In the genomic region with DNA sequence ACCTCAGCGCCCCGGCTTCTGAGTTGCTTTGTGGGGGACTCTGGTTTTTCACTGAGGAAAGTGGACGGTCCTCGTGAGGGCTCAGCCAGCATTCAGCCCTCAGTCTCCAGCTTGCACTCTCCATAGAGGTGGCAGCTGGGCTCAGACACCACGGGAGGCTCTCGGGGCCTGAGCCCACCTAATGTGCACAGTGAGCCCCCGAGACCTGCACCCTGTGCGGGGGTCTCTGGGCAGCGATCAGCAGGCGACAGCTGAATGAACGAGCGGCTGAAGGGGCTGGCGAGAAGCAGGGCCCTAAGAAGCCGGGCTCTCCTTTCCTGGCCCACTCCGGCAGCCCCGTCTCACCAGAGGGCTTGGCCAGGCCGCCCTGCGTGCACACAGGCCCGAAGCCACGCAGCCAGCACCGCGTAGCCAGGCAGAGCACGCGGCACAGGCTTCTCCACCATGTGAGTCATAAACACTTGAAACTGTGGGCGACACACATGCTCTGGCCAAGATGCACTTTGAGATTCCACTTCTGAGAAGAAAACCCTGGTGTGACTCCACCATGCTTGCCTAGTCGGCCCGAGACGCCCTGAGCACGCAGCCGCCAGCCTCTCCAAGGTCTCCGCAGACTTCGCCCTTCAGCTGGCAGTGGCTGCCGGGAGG, we compare ENCODE assay signal across 22 cellular contexts. TPM values are rescaled to one million over a fixed set of nuclear protein-coding genes. Genes with fewer than 3 reads are reported as not detected.
DNase-seq lines count a peak whose midpoint lies in the region; ATAC-seq and TF ChIP-seq lines count a peak whose summit lies in the region.
"Had no signal": no experiment of that assay in that cellular context is flagged by ENCODE, and none has a peak within 500 bp of the region (broad histone marks: within the 10 kb centered on the region; RNA-seq: fewer than 3 reads in every experiment).

No MANE protein-coding gene starts in this region.

- H3K27me3 Mint-ChIP-seq in nephron progenitor cell (ENCODE audit: low read depth, poor library complexity): no peaks in the 10 kb centered on the region
- H3K27me3 Mint-ChIP-seq: activated CD8-positive, alpha-beta T cell treated with anti-CD3 and anti-CD28 coated beads for 36 hours; CD4-positive, CD25-positive, alpha-beta regulatory T cell; dendritic cell treated with granulocyte-macrophage colony-stimulating factor and Interleukin-4, amounts not matched to agents 40 ng/mL and 50 ng/mL, for 4 days had no signal

- DNase-seq in GM03348 (ENCODE audit: low spot score) (peak; percentile 40), heart right ventricle (no peak), nephron progenitor cell (no peak), epidermal melanocyte (ENCODE audit: insufficient read length, low spot score) (no peak), aorta (no peak), AG08396 (ENCODE audit: low spot score) (no peak), Karpas-422 (no peak)
- DNase-seq: activated CD8-positive, alpha-beta T cell treated with anti-CD3 and anti-CD28 coated beads for 36 hours; activated gamma-delta T cell treated with Interleukin-2 at 50 U/mL for 16 hours; CD4-positive, CD25-positive, alpha-beta regulatory T cell; hippocampal formation; mammary epithelial cell; MM.1S; NCI-H1436; NCI-H526 treated with DMSO at 0.1 percent for 48 hours had no signal

- H2AFZ ChIP-seq in Karpas-422 (ENCODE audit: low read length): no peak overlapping the region

- H3K4me3 ChIP-seq in heart right ventricle (no peak overlapping the region), aorta (ENCODE audit: low read length in 2 of 2) (no peak overlapping the region), Karpas-422 (ENCODE audit: low read length) (no peak overlapping the region)
- H3K4me3 ChIP-seq: pancreas had no signal

- no peaks in the 10 kb centered on the region for H3K79me2 ChIP-seq in Karpas-422 (ENCODE audit: low read length)

- no peak overlapping the region for H3K9ac ChIP-seq in Karpas-422 (ENCODE audit: low read length)

- H4K20me1 ChIP-seq in Karpas-422 (ENCODE audit: insufficient read depth, low read depth, low read length): no peaks in the 10 kb centered on the region

- H3K9me2 ChIP-seq in Karpas-422 (replicated peaks; ENCODE audit: insufficient read depth, low read length): no peaks in the 10 kb centered on the region

- H3K4me1 Mint-ChIP-seq in nephron progenitor cell: peaks cover 24% of the 10 kb centered on the region

- H3K27me3 ChIP-seq in heart right ventricle (no peaks in the 10 kb centered on the region), aorta (ENCODE audit: control insufficient read depth in 1 of 2, insufficient read depth in 2 of 2, low read length in 1 of 2) (no peaks in the 10 kb centered on the region), Karpas-422 (ENCODE audit: low read length) (no peaks in the 10 kb centered on the region)
- H3K27me3 ChIP-seq: pancreas had no signal

- peaks cover 0 to 26% (median 13%) of the 10 kb centered on the region in 9 donors for H3K4me1 ChIP-seq in heart right ventricle
- no peaks in the 10 kb centered on the region for H3K4me1 ChIP-seq in aorta (ENCODE audit: control insufficient read depth in 1 of 2, insufficient read depth in 2 of 2, low read length in 2 of 2)
- no peaks in the 10 kb centered on the region for H3K4me1 ChIP-seq in Karpas-422 (ENCODE audit: low read length)
- H3K4me1 ChIP-seq: pancreas had no signal

- H3K27ac Mint-ChIP-seq in nephron progenitor cell: peak overlapping the region; percentile 95
- H3K27ac Mint-ChIP-seq: activated CD8-positive, alpha-beta T cell treated with anti-CD3 and anti-CD28 coated beads for 36 hours; dendritic cell treated with granulocyte-macrophage colony-stimulating factor and Interleukin-4, amounts not matched to agents 40 ng/mL and 50 ng/mL, for 4 days had no signal

- intact Hi-C loops in heart right ventricle (cut with DNase I): no loop called here
- intact Hi-C loops in aorta (cut with DNase I): no loop called here

- H3K36me3 ChIP-seq in heart right ventricle (peaks cover 0 to 99% (median 11%) of the 10 kb centered on the region in 9 donors), aorta (ENCODE audit: control insufficient read depth in 1 of 2, insufficient read depth in 2 of 2, low read length in 1 of 2) (peaks cover 0 to 12% of the 10 kb centered on the region in 2 donors), Karpas-422 (ENCODE audit: insufficient read depth, low read length) (no peaks in the 10 kb centered on the region)

- H3K4me3 Mint-ChIP-seq in nephron progenitor cell: no peak overlapping the region
- H3K4me3 Mint-ChIP-seq: activated CD8-positive, alpha-beta T cell treated with anti-CD3 and anti-CD28 coated beads for 36 hours; CD4-positive, CD25-positive, alpha-beta regulatory T cell; dendritic cell treated with granulocyte-macrophage colony-stimulating factor and Interleukin-4, amounts not matched to agents 40 ng/mL and 50 ng/mL, for 4 days had no signal

- no peak overlapping the region for H3K4me2 ChIP-seq in Karpas-422 (ENCODE audit: low read depth, low read length, poor library complexity, severe bottlenecking)

- peaks cover 25% of the 10 kb centered on the region for H3K36me3 Mint-ChIP-seq in nephron progenitor cell (ENCODE audit: low read depth)

- no peaks in the 10 kb centered on the region for H3K9me3 Mint-ChIP-seq in nephron progenitor cell
- H3K9me3 Mint-ChIP-seq: activated CD8-positive, alpha-beta T cell treated with anti-CD3 and anti-CD28 coated beads for 36 hours; CD4-positive, CD25-positive, alpha-beta regulatory T cell; dendritic cell treated with granulocyte-macrophage colony-stimulating factor and Interleukin-4, amounts not matched to agents 40 ng/mL and 50 ng/mL, for 4 days had no signal

- H3K9me3 ChIP-seq in heart right ventricle: no peaks in the 10 kb centered on the region
- H3K9me3 ChIP-seq in aorta (ENCODE audit: control insufficient read depth, low read length): no peaks in the 10 kb centered on the region
- H3K9me3 ChIP-seq in Karpas-422 (ENCODE audit: low read length): no peaks in the 10 kb centered on the region
- H3K9me3 ChIP-seq: pancreas had no signal

- TF ChIP-seq CTCF in heart right ventricle (IDR thresholded peaks at IDR 0.05) (no peak), nephron progenitor cell (IDR thresholded peaks at IDR 0.05) (no peak)

- ATAC-seq in heart right ventricle (peak in 2 of 8 donors; percentile 10 to 18), aorta (ENCODE audit: low FRiP score) (no peak)
- ATAC-seq: activated CD8-positive, alpha-beta T cell treated with anti-CD3 and anti-CD28 coated beads for 36 hours; pancreas had no signal

- H3K27ac ChIP-seq in angular gyrus (ENCODE audit: low read depth, low read length): peak overlapping the region; percentile 41
- H3K27ac ChIP-seq in heart right ventricle: peak overlapping the region in 8 of 10 donors; percentile 7 to 65 (median 45)
- no peak overlapping the region for H3K27ac ChIP-seq in aorta (ENCODE audit: low read depth in 1 of 2, low read length in 2 of 2)
- no peak overlapping the region for H3K27ac ChIP-seq in Karpas-422 (ENCODE audit: low read length)
- H3K27ac ChIP-seq: pancreas had no signal

- WGBS in heart right ventricle, 2 donors: 89% methylated on average over 33 of the region's 33 CpGs
- 89 to 92% methylated on average over 33 of the region's 33 CpGs for WGBS in aorta, 2 donors

RNA-seq across cellular contexts. Expression of a gene that starts 28.0 kb away (rescaled TPM):
- total RNA-seq in heart right ventricle: 10 to 100 TPM; 34.3 to 53.6 (median 45.2) TPM
- polyA plus RNA-seq in heart right ventricle: 10 to 100 TPM; 19.0 to 32.5 TPM
- total RNA-seq in aorta: 10 to 100 TPM; 49.1 to 52.1 TPM
- polyA plus RNA-seq in aorta: 10 to 100 TPM; 20.0 to 20.7 TPM
- total RNA-seq in Karpas-422 (2014; rRNA removed; shearing (Covaris generic); ENCODE audit: low replicate concordance): 6.5 and 20.9 TPM in 2 replicates

RNA-seq across cellular contexts. Expression of a gene that starts 58.6 kb away (rescaled TPM):
- total RNA-seq in heart right ventricle: not detected
- not detected for polyA plus RNA-seq in heart right ventricle
- total RNA-seq in aorta: not detected
- polyA plus RNA-seq in aorta: under 1 TPM in 1 of 2 donors, not detected in 1; 0.25 TPM
- under 0.01 and 0.04 TPM in 2 replicates for total RNA-seq in Karpas-422 (2014; rRNA removed; shearing (Covaris generic); ENCODE audit: low replicate concordance)
- total RNA-seq: activated CD8-positive, alpha-beta T cell treated with anti-CD3 and anti-CD28 coated beads for 36 hours; CD4-positive, CD25-positive, alpha-beta regulatory T cell; fibroblast of villous mesenchyme; subcutaneous adipose tissue; urinary bladder had no signal
- polyA plus RNA-seq: AG04450; CD4-positive, CD25-positive, alpha-beta regulatory T cell; mammary epithelial cell; urinary bladder had no signal

Comparison
In these comparisons a context has a peak if more than half of its experiments do, and no peak if none do; other contexts are left out.
1. H3K27ac ChIP-seq: peak in angular gyrus (single experiment) and heart right ventricle (8 of 10); none in aorta (0 of 2) and Karpas-422 (single experiment).